Comparison of ENCODE assay signal across 7 cellular contexts in genomic region chr1:145959333-145959732, GRCh38. TPM values are rescaled to one million over a fixed set of nuclear protein-coding genes. Genes with fewer than 3 reads are reported as not detected.
A peak's percentile ranks its signal among the peaks of the same experiment; 100 is the strongest.
DNase-seq lines count a peak whose midpoint lies in the region; TF ChIP-seq lines count a peak whose summit lies in the region.

No MANE protein-coding gene starts in this region.

- H3K36me3 ChIP-seq in CD8-positive, alpha-beta memory T cell (ENCODE audit: insufficient read depth, low read length) = no peaks in the 10 kb centered on the region

- peaks cover 69% of the 10 kb centered on the region for H3K4me1 ChIP-seq in CD8-positive, alpha-beta memory T cell (ENCODE audit: insufficient read depth, low read length)

- no peak for DNase-seq in CD8-positive, alpha-beta memory T cell
- DNase-seq in pons (ENCODE audit: low spot score) = peak; percentile 32
- DNase-seq in dedifferentiated amniotic fluid mesenchymal stem cell (ENCODE audit: extremely low spot score) = no peak
- DNase-seq in coronary artery (ENCODE audit: low spot score) = no peak
- no peak for DNase-seq in anterior cingulate cortex (lab: John Stamatoyannopoulos, UW)

- peaks cover 0 to 22% (median 0%) of the 10 kb centered on the region in 3 donors for H3K36me3 Mint-ChIP-seq in CD8-positive, alpha-beta memory T cell
- H3K36me3 Mint-ChIP-seq in IgD-negative memory B cell (no peaks in the 10 kb centered on the region), brain (no peaks in the 10 kb centered on the region)

- POLR2A ChIA-PET in CD8-positive, alpha-beta memory T cell (lab: Charles Lee) = interaction anchor here (0.6 to 7.1 kb wide), 4 partner anchors 31 to 78 kb away, joined by 3 to 87 read pairs (median 7); partner anchors contain the start of gene RBM8A

- peak overlapping the region; percentile 77 to 99 (median 95) for H3K4me3 Mint-ChIP-seq in CD8-positive, alpha-beta memory T cell
- peak overlapping the region; percentile 91 to 99 (median 96) for H3K4me3 Mint-ChIP-seq in IgD-negative memory B cell
- H3K4me3 Mint-ChIP-seq in brain = peak overlapping the region; percentile 83 to 97 (median 88)

- peaks cover 70 to 77% (median 77%) of the 10 kb centered on the region in 3 donors for H3K4me1 Mint-ChIP-seq in CD8-positive, alpha-beta memory T cell
- H3K4me1 Mint-ChIP-seq in IgD-negative memory B cell (peaks cover 52 to 67% (median 53%) of the 10 kb centered on the region in 3 donors), brain (peaks cover 90% of the 10 kb centered on the region)

- peaks cover 0 to 3% of the 10 kb centered on the region in 2 donors for H3K27me3 Mint-ChIP-seq in CD8-positive, alpha-beta memory T cell
- H3K27me3 Mint-ChIP-seq in IgD-negative memory B cell = peaks cover 1% of the 10 kb centered on the region
- peaks cover 13% of the 10 kb centered on the region for H3K27me3 Mint-ChIP-seq in brain

- peak overlapping the region; percentile 57 to 93 (median 90) for H3K27ac Mint-ChIP-seq in CD8-positive, alpha-beta memory T cell
- H3K27ac Mint-ChIP-seq in IgD-negative memory B cell = peak overlapping the region; percentile 41 to 93 (median 84)
- H3K27ac Mint-ChIP-seq in brain = peak overlapping the region; percentile 32 to 99 (median 97)

- CTCF ChIA-PET in CD8-positive, alpha-beta memory T cell (lab: Charles Lee) = interaction anchor here (0.7 to 3.1 kb wide), 3 partner anchors 19 to 32 kb away, joined by 3 to 26 read pairs (median 24); partner anchors contain the start of gene RBM8A

- H3K4me3 ChIP-seq in CD8-positive, alpha-beta memory T cell (ENCODE audit: low read length) = no peak overlapping the region
- H3K4me3 ChIP-seq in coronary artery = no peak overlapping the region

- H3K9me3 ChIP-seq in CD8-positive, alpha-beta memory T cell (ENCODE audit: low read length) = no peaks in the 10 kb centered on the region

- no peaks in the 10 kb centered on the region for H3K9me3 Mint-ChIP-seq in CD8-positive, alpha-beta memory T cell
- H3K9me3 Mint-ChIP-seq in IgD-negative memory B cell (no peaks in the 10 kb centered on the region), brain (peaks cover 0 to 2% (median 0%) of the 10 kb centered on the region in 5 experiments)

- TF ChIP-seq CTCF in brain (conservative IDR thresholded peaks at IDR 0.05) (no peak), coronary artery (IDR thresholded peaks at IDR 0.05) (no peak)

- no peak overlapping the region for H3K27ac ChIP-seq in CD8-positive, alpha-beta memory T cell (ENCODE audit: low read depth, low read length)
- peak overlapping the region in 1 of 2 donors; percentile 93 for H3K27ac ChIP-seq in coronary artery

- H3K27me3 ChIP-seq in CD8-positive, alpha-beta memory T cell (ENCODE audit: insufficient read depth, low read length, poor library complexity, severe bottlenecking) = no peaks in the 10 kb centered on the region

RNA-seq across cellular contexts. Expression of gene LIX1L, which starts 1.5 kb away (rescaled TPM):
- total RNA-seq in CD8-positive, alpha-beta memory T cell = 10 to 100 TPM; 41.8 to 42.6 TPM
- polyA plus RNA-seq in CD8-positive, alpha-beta memory T cell = 33.5 TPM
- polyA plus RNA-seq in IgD-negative memory B cell (12.8 TPM), brain (ENCODE audit: insufficient read depth, low read depth, low replicate concordance) (23.2 TPM)

RNA-seq across cellular contexts. Expression of gene ANKRD34A, which starts 5.0 kb away (rescaled TPM):
- 1 to 10 TPM; 6.9 to 8.7 TPM for total RNA-seq in CD8-positive, alpha-beta memory T cell
- 0.97 TPM for polyA plus RNA-seq in CD8-positive, alpha-beta memory T cell
- polyA plus RNA-seq in IgD-negative memory B cell = 0.64 TPM
- 7.3 TPM for polyA plus RNA-seq in brain (ENCODE audit: insufficient read depth, low read depth, low replicate concordance)

RNA-seq across cellular contexts. Expression of gene POLR3GL, which starts 5.2 kb away (rescaled TPM):
- 10 to 100 TPM; 21.6 to 22.8 TPM for total RNA-seq in CD8-positive, alpha-beta memory T cell
- 103 TPM for polyA plus RNA-seq in CD8-positive, alpha-beta memory T cell
- 64.0 TPM for polyA plus RNA-seq in IgD-negative memory B cell
- 47.1 TPM for polyA plus RNA-seq in brain (ENCODE audit: insufficient read depth, low read depth, low replicate concordance)

RNA-seq across cellular contexts. Expression of gene RBM8A, which starts 32.0 kb away (rescaled TPM):
- 100 to 1,000 TPM; 387 to 397 TPM for total RNA-seq in CD8-positive, alpha-beta memory T cell
- 192 TPM for polyA plus RNA-seq in CD8-positive, alpha-beta memory T cell
- polyA plus RNA-seq in IgD-negative memory B cell = 183 TPM
- 159 TPM for polyA plus RNA-seq in brain (ENCODE audit: insufficient read depth, low read depth, low replicate concordance)

RNA-seq across cellular contexts. Expression of gene TXNIP, which starts 37.0 kb away (rescaled TPM):
- 100 to 1,000 TPM; 167 to 170 TPM for total RNA-seq in CD8-positive, alpha-beta memory T cell
- polyA plus RNA-seq in CD8-positive, alpha-beta memory T cell = 4,579 TPM
- polyA plus RNA-seq in IgD-negative memory B cell (3,579 TPM), brain (ENCODE audit: insufficient read depth, low read depth, low replicate concordance) (115 TPM)
